Comparison of ENCODE assay signal across 12 cellular contexts in the genomic region with DNA sequence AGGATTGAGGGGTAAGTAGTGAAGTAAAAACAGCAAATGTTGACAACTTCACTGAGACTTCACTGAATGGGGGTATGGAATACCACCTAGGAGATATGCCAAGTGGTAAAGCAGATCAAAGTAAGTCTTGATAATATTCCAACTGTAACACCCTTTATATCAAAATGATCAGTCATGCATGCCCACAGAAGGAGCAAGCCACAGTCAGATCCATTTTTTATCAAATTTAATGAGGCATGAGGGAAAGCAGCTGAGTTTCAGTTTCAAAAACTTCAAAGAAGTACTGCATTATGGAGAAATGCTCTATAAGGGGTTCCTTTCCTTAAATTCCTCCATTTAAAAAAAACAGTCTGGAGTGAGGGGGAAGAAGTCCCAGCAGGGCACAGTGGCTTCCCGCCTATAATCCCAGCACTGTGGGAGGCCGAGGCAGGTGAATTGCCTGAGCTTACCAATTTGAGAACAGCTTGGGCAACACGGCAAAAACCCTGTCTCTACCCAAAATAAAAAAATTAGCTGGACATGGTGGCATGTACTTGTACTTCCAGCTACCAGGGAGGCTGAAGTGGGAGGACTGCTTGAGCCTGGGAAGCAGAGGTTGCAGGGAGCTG. TPM values are rescaled to one million over a fixed set of nuclear protein-coding genes. Genes with fewer than 3 reads are reported as not detected.
"Had no signal": no experiment of that assay in that cellular context is flagged by ENCODE, and none has a peak within 500 bp of the region (broad histone marks: within the 10 kb centered on the region; RNA-seq: fewer than 3 reads in every experiment).

No MANE protein-coding gene starts in this region.

- ATAC-seq: esophagus mucosa; stimulated activated naive B cell treated with anti-CD40 and anti-IgM and Interleukin-4, amounts not matched to agents 10 μg/mL and 1 μg/mL and 100 μg/mL, for 72 hours; T-cell had no signal

- H3K36me3 Mint-ChIP-seq: activated naive CD8-positive, alpha-beta T cell treated with anti-CD3 and anti-CD28 coated beads, Interleukin-2, amount 10 ng/mL, durations not matched to agents 7 days and 5 days; stimulated activated naive B cell treated with anti-CD40 and anti-IgM and Interleukin-4, amounts not matched to agents 10 μg/mL and 1 μg/mL and 100 μg/mL, for 72 hours; T-cell had no signal

- H3K4me1 Mint-ChIP-seq: activated naive CD8-positive, alpha-beta T cell treated with anti-CD3 and anti-CD28 coated beads, Interleukin-2, amount 10 ng/mL, durations not matched to agents 7 days and 5 days; stimulated activated naive B cell treated with anti-CD40 and anti-IgM and Interleukin-4, amounts not matched to agents 10 μg/mL and 1 μg/mL and 100 μg/mL, for 72 hours; T-cell had no signal

- H3K27ac Mint-ChIP-seq: activated naive CD8-positive, alpha-beta T cell treated with anti-CD3 and anti-CD28 coated beads, Interleukin-2, amount 10 ng/mL, durations not matched to agents 7 days and 5 days; stimulated activated naive B cell treated with anti-CD40 and anti-IgM and Interleukin-4, amounts not matched to agents 10 μg/mL and 1 μg/mL and 100 μg/mL, for 72 hours; T-cell had no signal

- H3K4me3 Mint-ChIP-seq: activated naive CD8-positive, alpha-beta T cell treated with anti-CD3 and anti-CD28 coated beads, Interleukin-2, amount 10 ng/mL, durations not matched to agents 7 days and 5 days; stimulated activated naive B cell treated with anti-CD40 and anti-IgM and Interleukin-4, amounts not matched to agents 10 μg/mL and 1 μg/mL and 100 μg/mL, for 72 hours; T-cell had no signal

- H3K9me3 Mint-ChIP-seq: activated naive CD8-positive, alpha-beta T cell treated with anti-CD3 and anti-CD28 coated beads, Interleukin-2, amount 10 ng/mL, durations not matched to agents 7 days and 5 days; T-cell had no signal

- DNase-seq: activated CD4-positive, CD25-positive, alpha-beta regulatory T cell treated with anti-CD3 and anti-CD28 coated beads, Interleukin-2, amount 50 U/mL, for 72 hours; activated naive CD4-positive, alpha-beta T cell; activated naive CD8-positive, alpha-beta T cell treated with anti-CD3 and anti-CD28 coated beads, Interleukin-2, amount 10 ng/mL, durations not matched to agents 7 days and 5 days; activated T-cell treated with anti-CD3 and anti-CD28 coated beads for 4 hours; cerebellar nuclear complex; stimulated activated CD4-positive, alpha-beta T cell treated with anti-CD3 and anti-CD28 coated beads, Interleukin-15, amount 100 ng/mL, for 24 hours; stimulated activated CD4-positive, alpha-beta T cell treated with anti-CD3 and anti-CD28 coated beads, Interleukin-4, amount 100 ng/mL, for 1 hour; stimulated activated naive B cell treated with anti-CD40 and anti-IgM and Interleukin-4, amounts not matched to agents 10 μg/mL and 1 μg/mL and 100 μg/mL, for 72 hours; T-cell; T1000; transverse colon had no signal

RNA-seq across cellular contexts. Expression of gene TJP1, which starts 56.9 kb away (rescaled TPM):
- total RNA-seq: activated naive CD8-positive, alpha-beta T cell treated with anti-CD3 and anti-CD28 coated beads, Interleukin-2, amount 10 ng/mL, durations not matched to agents 7 days and 5 days had no signal
